18 cellular contexts compared by ENCODE assay signal in genomic region chr3:197787412-197787811, GRCh38. TPM values are rescaled to one million over a fixed set of nuclear protein-coding genes. Genes with fewer than 3 reads are reported as not detected.
DNase-seq lines count a peak whose midpoint lies in the region; ATAC-seq and TF ChIP-seq lines count a peak whose summit lies in the region.
"Had no signal": no experiment of that assay in that cellular context is flagged by ENCODE, and none has a peak within 500 bp of the region (broad histone marks: within the 10 kb centered on the region; RNA-seq: fewer than 3 reads in every experiment).

No MANE protein-coding gene starts in this region.

- peak overlapping the region; percentile 75 for H3K27ac Mint-ChIP-seq in CD4-positive, alpha-beta T cell
- peak overlapping the region; percentile 48 for H3K27ac Mint-ChIP-seq in activated naive CD8-positive, alpha-beta T cell treated with anti-CD3 and anti-CD28 coated beads, Interleukin-2, amount 50 U/mL, for 24 hours
- peak overlapping the region in 7 of 10 donors; percentile 0 to 75 (median 45) for H3K27ac Mint-ChIP-seq in naive thymus-derived CD8-positive, alpha-beta T cell
- H3K27ac Mint-ChIP-seq: activated naive CD4-positive, alpha-beta T cell treated with anti-CD3 and anti-CD28 coated beads, Interleukin-2, amount 10 ng/mL, durations not matched to agents 7 days and 5 days; stimulated activated effector memory CD8-positive, alpha-beta T cell treated with anti-CD3 and anti-CD28 coated beads, Interleukin-12 subunit alpha, Interleukin-12 subunit beta, amount 100 ng/mL, for 72 hours had no signal

- H3K4me3 Mint-ChIP-seq in CD4-positive, alpha-beta T cell, result no peak overlapping the region
- H3K4me3 Mint-ChIP-seq in activated naive CD8-positive, alpha-beta T cell treated with anti-CD3 and anti-CD28 coated beads, Interleukin-2, amount 50 U/mL, for 24 hours, result no peak overlapping the region
- H3K4me3 Mint-ChIP-seq in naive thymus-derived CD8-positive, alpha-beta T cell, result no peak overlapping the region
- H3K4me3 Mint-ChIP-seq: activated naive CD4-positive, alpha-beta T cell treated with anti-CD3 and anti-CD28 coated beads, Interleukin-2, amount 10 ng/mL, durations not matched to agents 7 days and 5 days; stimulated activated effector memory CD8-positive, alpha-beta T cell treated with anti-CD3 and anti-CD28 coated beads, Interleukin-12 subunit alpha, Interleukin-12 subunit beta, amount 100 ng/mL, for 72 hours had no signal

- ATAC-seq in CD4-positive, alpha-beta T cell (ENCODE audit: poor library complexity), result no peak
- ATAC-seq in activated naive CD8-positive, alpha-beta T cell treated with anti-CD3 and anti-CD28 coated beads, Interleukin-2, amount 50 U/mL, for 24 hours, result no peak
- ATAC-seq in naive thymus-derived CD8-positive, alpha-beta T cell, result no peak
- ATAC-seq: stimulated activated effector memory CD8-positive, alpha-beta T cell treated with anti-CD3 and anti-CD28 coated beads, Interleukin-12 subunit alpha, Interleukin-12 subunit beta, amount 100 ng/mL, for 72 hours had no signal

- H3K27ac ChIP-seq in CD4-positive, alpha-beta T cell (ENCODE audit: low read depth, low read length), result no peak overlapping the region
- H3K27ac ChIP-seq: epithelial cell of prostate had no signal

- peaks cover 45% of the 10 kb centered on the region for H3K36me3 Mint-ChIP-seq in CD4-positive, alpha-beta T cell (ENCODE audit: low read depth)
- H3K36me3 Mint-ChIP-seq in activated naive CD8-positive, alpha-beta T cell treated with anti-CD3 and anti-CD28 coated beads, Interleukin-2, amount 50 U/mL, for 24 hours (ENCODE audit: low read depth), result peaks cover under 1% of the 10 kb centered on the region
- H3K36me3 Mint-ChIP-seq in naive thymus-derived CD8-positive, alpha-beta T cell, result peaks cover 0 to 15% (median 6%) of the 10 kb centered on the region in 3 donors
- H3K36me3 Mint-ChIP-seq: IgD-negative memory B cell had no signal

- H3K27me3 ChIP-seq in CD4-positive, alpha-beta T cell (ENCODE audit: control insufficient read depth, insufficient read depth, low read length), result no peaks in the 10 kb centered on the region
- H3K27me3 ChIP-seq: MG63 had no signal

- H3K4me1 Mint-ChIP-seq in CD4-positive, alpha-beta T cell (ENCODE audit: low read depth), result peaks cover 36% of the 10 kb centered on the region
- H3K4me1 Mint-ChIP-seq in activated naive CD8-positive, alpha-beta T cell treated with anti-CD3 and anti-CD28 coated beads, Interleukin-2, amount 50 U/mL, for 24 hours, result peaks cover 24% of the 10 kb centered on the region
- peaks cover 0 to 22% (median 13%) of the 10 kb centered on the region in 4 donors for H3K4me1 Mint-ChIP-seq in naive thymus-derived CD8-positive, alpha-beta T cell
- H3K4me1 Mint-ChIP-seq: stimulated activated effector memory CD8-positive, alpha-beta T cell treated with anti-CD3 and anti-CD28 coated beads, Interleukin-12 subunit alpha, Interleukin-12 subunit beta, amount 100 ng/mL, for 72 hours had no signal

- POLR2A ChIA-PET in CD4-positive, alpha-beta T cell (lab: Charles Lee), result interaction anchor here (1.3 kb wide), 1 partner anchor 38 kb away, joined by 4 read pairs; the partner anchor contains the start of gene FYTTD1
- POLR2A ChIA-PET in naive thymus-derived CD8-positive, alpha-beta T cell (lab: Charles Lee), result no interaction called here

- no peaks in the 10 kb centered on the region for H3K9me3 Mint-ChIP-seq in CD4-positive, alpha-beta T cell
- H3K9me3 Mint-ChIP-seq in activated naive CD8-positive, alpha-beta T cell treated with anti-CD3 and anti-CD28 coated beads, Interleukin-2, amount 50 U/mL, for 24 hours, result no peaks in the 10 kb centered on the region
- H3K9me3 Mint-ChIP-seq in naive thymus-derived CD8-positive, alpha-beta T cell, result no peaks in the 10 kb centered on the region
- H3K9me3 Mint-ChIP-seq: activated naive CD4-positive, alpha-beta T cell treated with anti-CD3 and anti-CD28 coated beads, Interleukin-2, amount 10 ng/mL, durations not matched to agents 7 days and 5 days; IgD-negative memory B cell; stimulated activated effector memory CD8-positive, alpha-beta T cell treated with anti-CD3 and anti-CD28 coated beads, Interleukin-12 subunit alpha, Interleukin-12 subunit beta, amount 100 ng/mL, for 72 hours had no signal

- no peaks in the 10 kb centered on the region for H3K27me3 Mint-ChIP-seq in CD4-positive, alpha-beta T cell
- no peaks in the 10 kb centered on the region for H3K27me3 Mint-ChIP-seq in activated naive CD8-positive, alpha-beta T cell treated with anti-CD3 and anti-CD28 coated beads, Interleukin-2, amount 50 U/mL, for 24 hours
- H3K27me3 Mint-ChIP-seq in naive thymus-derived CD8-positive, alpha-beta T cell, result no peaks in the 10 kb centered on the region
- H3K27me3 Mint-ChIP-seq: activated naive CD4-positive, alpha-beta T cell treated with anti-CD3 and anti-CD28 coated beads, Interleukin-2, amount 10 ng/mL, durations not matched to agents 7 days and 5 days; IgD-negative memory B cell had no signal

- no peaks in the 10 kb centered on the region for H3K9me3 ChIP-seq in CD4-positive, alpha-beta T cell (ENCODE audit: control insufficient read depth, low read length)
- H3K9me3 ChIP-seq: MG63 had no signal

- intact Hi-C loops in CD4-positive, alpha-beta T cell (cut with DNase I, micrococcal nuclease), result no loop called here

- CTCF ChIA-PET in CD4-positive, alpha-beta T cell (lab: Charles Lee), result no interaction called here

- no peak for TF ChIP-seq CTCF in CD4-positive, alpha-beta T cell (IDR thresholded peaks at IDR 0.05)

- DNase-seq in CD4-positive, alpha-beta T cell, result no peak
- DNase-seq in HT-29 (ENCODE audit: low spot score) (peak; percentile 19), LoVo (ENCODE audit: low spot score) (no peak), NCI-H2029 treated with DMSO at 0.1 percent for 48 hours (lab: John Stamatoyannopoulos, UW) (no peak), HuH-7.5 (ENCODE audit: low spot score) (no peak)
- no peak for DNase-seq in activated naive CD8-positive, alpha-beta T cell treated with anti-CD3 and anti-CD28 coated beads, Interleukin-2, amount 50 U/mL, for 24 hours
- DNase-seq in naive thymus-derived CD8-positive, alpha-beta T cell, result no peak
- DNase-seq: activated CD4-positive, alpha-beta T cell treated with anti-CD3 and anti-CD28 coated beads for 1 hour; activated naive CD4-positive, alpha-beta T cell treated with anti-CD3 and anti-CD28 coated beads, Interleukin-2, amount 10 ng/mL, durations not matched to agents 7 days and 5 days; mesenchymal stem cell; MG63; occipital lobe; Right ventricle myocardium superior; stimulated activated CD4-positive, alpha-beta T cell treated with anti-CD3 and anti-CD28 coated beads, Interleukin-2, amount 100 ng/mL, for 48 hours; T-helper 9 cell had no signal

RNA-seq across cellular contexts. Expression of gene LRCH3, which starts 3.6 kb away (rescaled TPM):
- total RNA-seq in CD4-positive, alpha-beta T cell, result 10 to 100 TPM; 31.5 to 37.6 TPM
- total RNA-seq in HT-29 (2014; rRNA removed; shearing (Covaris generic)), result 30.6 and 36.5 TPM in 2 replicates
- total RNA-seq in naive thymus-derived CD8-positive, alpha-beta T cell, result 10 to 100 TPM; 70.2 to 81.8 TPM
- 10 to 100 TPM; 11.7 to 20.4 (median 16.6) TPM for polyA plus RNA-seq in naive thymus-derived CD8-positive, alpha-beta T cell

RNA-seq across cellular contexts. Expression of gene FYTTD1, which starts 37.7 kb away (rescaled TPM):
- 10 to 100 TPM; 75.8 to 78.2 TPM for total RNA-seq in CD4-positive, alpha-beta T cell
- total RNA-seq in HT-29 (2014; rRNA removed; shearing (Covaris generic)), result 29.2 and 41.6 TPM in 2 replicates
- total RNA-seq in naive thymus-derived CD8-positive, alpha-beta T cell, result 10 to 100 TPM; 66.4 to 70.2 TPM
- polyA plus RNA-seq in naive thymus-derived CD8-positive, alpha-beta T cell, result 100 to 1,000 TPM in 1 of 3 donors, 10 to 100 TPM in 2; 93.5 to 123 (median 93.7) TPM

RNA-seq across cellular contexts. Expression of gene RUBCN, which starts 50.7 kb away (rescaled TPM):
- 10 to 100 TPM; 35.3 to 38.9 TPM for total RNA-seq in CD4-positive, alpha-beta T cell
- total RNA-seq in HT-29 (2014; rRNA removed; shearing (Covaris generic)), result 14.9 and 16.1 TPM in 2 replicates
- 10 to 100 TPM; 63.8 to 70.3 TPM for total RNA-seq in naive thymus-derived CD8-positive, alpha-beta T cell
- polyA plus RNA-seq in naive thymus-derived CD8-positive, alpha-beta T cell, result 10 to 100 TPM; 20.3 to 23.6 (median 21.7) TPM
